Comparison of ENCODE assay signal across 8 cellular contexts in genomic region chr16:70737377-70738082, GRCh38. TPM values are rescaled to one million over a fixed set of nuclear protein-coding genes. Genes with fewer than 3 reads are reported as not detected.
A peak's percentile ranks its signal among the peaks of the same experiment; 100 is the strongest.
DNase-seq lines count a peak whose midpoint lies in the region; ATAC-seq and TF ChIP-seq lines count a peak whose summit lies in the region.

No MANE protein-coding gene starts in this region.

- peak overlapping the region; percentile 40 for H3K4me3 Mint-ChIP-seq in activated CD4-positive, alpha-beta memory T cell treated with anti-CD3 and anti-CD28 coated beads for 36 hours
- H3K4me3 Mint-ChIP-seq in nephron progenitor cell (no peak overlapping the region), type B pancreatic cell (peak overlapping the region; percentile 34)

- TF ChIP-seq CTCF in nephron progenitor cell (IDR thresholded peaks at IDR 0.05) (no peak), type B pancreatic cell (conservative IDR thresholded peaks at IDR 0.05) (no peak), omental fat pad (IDR thresholded peaks at IDR 0.05) (no peak)

- CTCF ChIA-PET in activated CD4-positive, alpha-beta memory T cell treated with anti-CD3 and anti-CD28 coated beads for 36 hours (lab: Charles Lee) = interaction anchor here (0.7 to 1.9 kb wide), 7 partner anchors 9 to 827 kb away, joined by 3 to 8 read pairs (median 4); no protein-coding TSS in a partner anchor

- POLR2A ChIA-PET in activated CD4-positive, alpha-beta memory T cell treated with anti-CD3 and anti-CD28 coated beads for 36 hours (lab: Charles Lee) = interaction anchor here (1.2 kb wide), 2 partner anchors 34 to 50 kb away, joined by 3 to 4 read pairs; no protein-coding TSS in a partner anchor

- H3K36me3 Mint-ChIP-seq in activated CD4-positive, alpha-beta memory T cell treated with anti-CD3 and anti-CD28 coated beads for 36 hours = peaks cover 7% of the 10 kb centered on the region
- H3K36me3 Mint-ChIP-seq in nephron progenitor cell (ENCODE audit: low read depth) (peaks cover 11% of the 10 kb centered on the region), type B pancreatic cell (peaks cover 13% of the 10 kb centered on the region)

- H3K27me3 Mint-ChIP-seq in activated CD4-positive, alpha-beta memory T cell treated with anti-CD3 and anti-CD28 coated beads for 36 hours = no peaks in the 10 kb centered on the region
- H3K27me3 Mint-ChIP-seq in nephron progenitor cell (ENCODE audit: low read depth, poor library complexity) (peaks cover 8% of the 10 kb centered on the region), type B pancreatic cell (no peaks in the 10 kb centered on the region)

- H3K4me1 Mint-ChIP-seq in activated CD4-positive, alpha-beta memory T cell treated with anti-CD3 and anti-CD28 coated beads for 36 hours (ENCODE audit: low read depth) = peaks cover 50% of the 10 kb centered on the region
- H3K4me1 Mint-ChIP-seq in nephron progenitor cell (peaks cover 76% of the 10 kb centered on the region), type B pancreatic cell (ENCODE audit: unreplicated experiment) (peaks cover 23% of the 10 kb centered on the region)

- H3K27ac Mint-ChIP-seq in activated CD4-positive, alpha-beta memory T cell treated with anti-CD3 and anti-CD28 coated beads for 36 hours = peak overlapping the region; percentile 92
- H3K27ac Mint-ChIP-seq in nephron progenitor cell (peak overlapping the region; percentile 86), type B pancreatic cell (peak overlapping the region; percentile 64)

- no peaks in the 10 kb centered on the region for H3K9me3 Mint-ChIP-seq in activated CD4-positive, alpha-beta memory T cell treated with anti-CD3 and anti-CD28 coated beads for 36 hours
- H3K9me3 Mint-ChIP-seq in nephron progenitor cell (no peaks in the 10 kb centered on the region), type B pancreatic cell (no peaks in the 10 kb centered on the region)

- peak; percentile 87 for ATAC-seq in HG03432 (IDR thresholded peaks at IDR 0.05; ENCODE audit: unreplicated experiment)
- no peak for ATAC-seq in omental fat pad (ENCODE audit: low FRiP score)

- DNase-seq in DMS 273 (lab: John Stamatoyannopoulos, UW; ENCODE audit: unreplicated experiment) (peak; percentile 48), DMS 273 treated with DMSO at 0.1 percent for 48 hours (lab: John Stamatoyannopoulos, UW) (no peak), nephron progenitor cell (no peak), type B pancreatic cell (ENCODE audit: extremely low spot score, unreplicated experiment) (no peak), omental fat pad (ENCODE audit: low spot score) (no peak)
- DNase-seq in activated CD4-positive, alpha-beta memory T cell treated with anti-CD3 and anti-CD28 coated beads for 36 hours = peak; percentile 90
- DNase-seq in effector CD8-positive, alpha-beta T cell (lab: John Stamatoyannopoulos, UW) = peak; percentile 49

- intact Hi-C loops in activated CD4-positive, alpha-beta memory T cell treated with anti-CD3 and anti-CD28 coated beads for 36 hours (cut with micrococcal nuclease) = loop anchor here (1.0 to 10.0 kb wide), 4 partner anchors 10 to 63 kb away; partner anchors contain the start of genes MTSS2 and VAC14

RNA-seq across cellular contexts. Expression of gene MTSS2, which starts 51.7 kb away (rescaled TPM):
- 1 to 10 TPM in 1 of 2 experiments, under 1 TPM in 1; 0.29 to 1.1 TPM for total RNA-seq in activated CD4-positive, alpha-beta memory T cell treated with anti-CD3 and anti-CD28 coated beads for 36 hours
- total RNA-seq in type B pancreatic cell (ENCODE audit: low replicate concordance) (92.2 and 118 TPM in 2 replicates), omental fat pad (10 to 100 TPM; 19.3 to 70.1 (median 32.4) TPM)

Comparison
In these comparisons a context has a peak if more than half of its experiments do, and no peak if none do; other contexts are left out.
1. DNase-seq: peak in DMS 273 (single experiment), activated CD4-positive, alpha-beta memory T cell treated with anti-CD3 and anti-CD28 coated beads for 36 hours (single experiment) and effector CD8-positive, alpha-beta T cell (single experiment); none in DMS 273 treated with DMSO at 0.1 percent for 48 hours (single experiment), nephron progenitor cell (single experiment), type B pancreatic cell (single experiment) and omental fat pad (single experiment).
2. RNA of gene MTSS2, which starts 51.7 kb away (total RNA-seq): 92.2 to 118 TPM in type B pancreatic cell and 19.3 to 70.1 TPM in omental fat pad; 0.29 to 1.1 TPM in activated CD4-positive, alpha-beta memory T cell treated with anti-CD3 and anti-CD28 coated beads for 36 hours; every median in the first group is over 4 times any median in the second.
3. Peak in every context shown above with its lines, with median percentiles within 50 percentile points of each other: H3K27ac Mint-ChIP-seq.